ENCODE assay signal across 8 cellular contexts in the genomic region with DNA sequence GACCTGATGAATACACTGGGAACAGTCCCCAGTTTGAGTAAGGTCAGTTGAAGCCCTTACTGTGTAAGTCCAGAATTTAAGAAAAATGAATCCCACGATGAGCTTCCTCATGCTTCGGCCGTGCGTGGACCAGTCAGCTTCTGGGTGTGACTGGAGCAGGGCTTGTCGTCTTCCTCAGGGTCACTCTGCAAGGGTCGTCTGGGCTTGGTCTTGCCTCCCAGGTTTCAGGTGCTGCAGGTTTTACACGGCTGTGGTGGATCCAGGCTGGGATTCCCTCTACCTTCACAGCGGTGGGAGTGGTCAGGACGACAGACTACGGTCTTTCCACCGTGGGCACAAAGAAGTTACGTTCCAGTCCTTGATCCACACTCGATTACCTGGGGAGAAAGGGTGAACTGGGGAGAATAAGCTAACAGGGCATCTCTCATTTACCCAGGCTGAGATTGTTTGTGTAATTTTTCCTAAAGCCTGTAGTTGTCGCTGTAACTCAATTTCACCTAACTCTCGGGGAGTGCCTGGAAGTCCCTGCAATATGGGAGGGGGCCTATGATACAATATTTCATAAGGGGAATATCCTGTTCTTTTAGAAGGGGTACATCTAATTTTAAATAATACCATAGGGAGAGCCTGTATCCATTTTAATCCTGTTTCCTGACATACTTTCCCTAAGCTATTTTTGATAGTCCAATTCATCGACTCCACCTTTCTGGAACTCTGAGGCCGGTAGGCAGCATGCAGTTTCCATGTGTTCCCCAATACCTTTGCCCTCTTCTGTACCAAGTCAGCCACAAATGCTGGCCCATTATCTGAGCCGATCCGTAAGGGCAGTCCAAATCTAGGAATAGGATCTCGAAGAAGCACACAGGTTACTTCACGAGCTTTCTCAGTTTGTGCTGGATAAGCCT.
DNase-seq lines count a peak whose midpoint lies in the region; TF ChIP-seq lines count a peak whose summit lies in the region.
"Not testable (repeated sequence)": the region's sequence is repeated elsewhere in the genome, so short reads cannot be mapped to it uniquely, and the experiment has no call there.

No MANE protein-coding gene starts in this region.

- dilution Hi-C loops in mammary epithelial cell (cut with HindIII; ENCODE audit: low sequenced_read_pairs): not testable (repeated sequence)

- peaks cover 17% of the 10 kb centered on the region for H3K4me1 ChIP-seq in mammary epithelial cell (ENCODE audit: insufficient read depth, low read length)
- not testable (repeated sequence) for H3K4me1 ChIP-seq in spleen

- H3K4me3 Mint-ChIP-seq in mesothelial cell of epicardium: peak overlapping the region; percentile 57

- not testable (repeated sequence) for H3K27me3 ChIP-seq in mammary epithelial cell (ENCODE audit: insufficient read depth, low read length)
- H3K27me3 ChIP-seq in spleen (replicated peaks in 1 of 7): peaks cover 1 to 45% (median 11%) of the 10 kb centered on the region in 7 donors

- peak overlapping the region; percentile 83 for H3K27ac Mint-ChIP-seq in mesothelial cell of epicardium

- not testable (repeated sequence) for H3K27ac ChIP-seq in C4-2B; RWPE1; mammary epithelial cell (ENCODE audit: insufficient read depth, low read depth, low read length); spleen

- H4K20me1 ChIP-seq in mammary epithelial cell (ENCODE audit: insufficient read depth, low read length): not testable (repeated sequence)

- DNase-seq in NCI-H146 (lab: John Stamatoyannopoulos, UW) (peak; percentile 10), spleen (peak; percentile 27)
- not testable (repeated sequence) for DNase-seq in RWPE1 (ENCODE audit: low spot score); mammary epithelial cell; fibroblast of villous mesenchyme (ENCODE audit: low read depth); mesothelial cell of epicardium (ENCODE audit: low spot score in 2 of 2, unreplicated experiment in 2 of 2)

- H3K9me3 Mint-ChIP-seq in mesothelial cell of epicardium: not testable (repeated sequence)

- CTCF ChIA-PET in RWPE1 (lab: Yijun Ruan, JAX) (interaction anchor here (0.6 to 1.5 kb wide), 8 partner anchors 13 to 296 kb away, joined by 3 to 12 read pairs (median 4); no protein-coding TSS in a partner anchor), mammary epithelial cell (lab: Charles Lee; ENCODE audit: low non-redundant PET) (interaction anchor here (0.6 to 1.2 kb wide), 5 partner anchors 19 to 241 kb away, joined by 3 to 7 read pairs (median 4); a partner anchor contains a TSS)

- peak overlapping the region; percentile 79 for H3K4me2 ChIP-seq in mammary epithelial cell (ENCODE audit: insufficient read depth, low read depth, low read length)

- H3K36me3 Mint-ChIP-seq in mesothelial cell of epicardium: not testable (repeated sequence)

- TF ChIP-seq CTCF in C4-2B (conservative IDR thresholded peaks at IDR 0.05): peak; percentile 85
- peak; percentile 30; the same call in 1 of the 2 replicates for TF ChIP-seq CTCF in GM12874 (IDR thresholded peaks at IDR 0.05; ENCODE audit: insufficient read depth, low read depth, low read length)
- TF ChIP-seq CTCF in RWPE1 (conservative IDR thresholded peaks at IDR 0.05; ENCODE audit: low read depth): peak; percentile 72
- TF ChIP-seq CTCF in mammary epithelial cell (conservative IDR thresholded peaks at IDR 0.05 in 1 of 2, IDR thresholded peaks at IDR 0.05 in 1 of 2; ENCODE audit: extremely low read depth in 1 of 2, insufficient read depth in 1 of 2, low read depth in 1 of 2, low read length in 2 of 2): peak; percentile 33 to 54
- peak; percentile 49 for TF ChIP-seq CTCF in fibroblast of villous mesenchyme (IDR thresholded peaks at IDR 0.05; ENCODE audit: insufficient read depth, low read depth, low read length)
- TF ChIP-seq CTCF in mesothelial cell of epicardium (IDR thresholded peaks at IDR 0.05; ENCODE audit: unreplicated experiment): peak; percentile 47
- peak in 8 of 11 experiments; percentile 10 to 54 (median 44) for TF ChIP-seq CTCF in spleen (IDR thresholded peaks at IDR 0.05 in 8 of 11, conservative IDR thresholded peaks at IDR 0.05 in 3 of 11)

- not testable (repeated sequence) for H3K9ac ChIP-seq in mammary epithelial cell (ENCODE audit: insufficient read depth, low read length)

- WGBS in mammary epithelial cell (ENCODE audit: low coverage, missing lambda C conversion rate): 12% methylated on average over 18 of the region's 21 CpGs
- WGBS in spleen, 5 donors: 55 to 60% (median 59%) methylated on average over 20 to 21 of the region's 21 CpGs

- peak overlapping the region; percentile 78 for H2AFZ ChIP-seq in mammary epithelial cell (ENCODE audit: low read depth, low read length)

- peak overlapping the region; percentile 8 to 55 (median 46) for H3K4me3 ChIP-seq in mammary epithelial cell (replicated peaks in 1 of 3; ENCODE audit: insufficient read depth in 1 of 3, low read depth in 2 of 3, low read length in 3 of 3)
- not testable (repeated sequence) for H3K4me3 ChIP-seq in fibroblast of villous mesenchyme (ENCODE audit: low read depth, low read length); spleen

- H3K9me3 ChIP-seq in mammary epithelial cell (replicated peaks; ENCODE audit: insufficient read depth, low read length); spleen: not testable (repeated sequence)

- POLR2A ChIA-PET in RWPE1 (lab: Yijun Ruan, JAX; ENCODE audit: low non-redundant PET): interaction anchor here (0.9 kb wide), 1 partner anchor 18 kb away, joined by 3 read pairs; no protein-coding TSS in a partner anchor

- not testable (repeated sequence) for H3K36me3 ChIP-seq in mammary epithelial cell (ENCODE audit: insufficient read depth, low read length); spleen

- in situ Hi-C loops in mammary epithelial cell (cut with MboI; ENCODE audit: low sequenced_read_pairs in 2 of 2): loop anchor here in 1 of 2 donors (5.0 kb wide), 1 partner anchor 89 kb away; no protein-coding TSS in a partner anchor

- BruUV-seq in mammary epithelial cell (replicated peaks; lab: Mats Ljungman, UMichigan): TSS peak; percentile 60

- not testable (repeated sequence) for TF ChIP-seq POLR2A in spleen (IDR thresholded peaks at IDR 0.05)

- peaks cover 48% of the 10 kb centered on the region for H3K4me1 Mint-ChIP-seq in mesothelial cell of epicardium

- peaks cover 20% of the 10 kb centered on the region for H3K27me3 Mint-ChIP-seq in mesothelial cell of epicardium (ENCODE audit: low read depth)

- intact Hi-C loops in mammary epithelial cell (cut with micrococcal nuclease): loop anchor here (1.0 to 2.0 kb wide), 4 partner anchors 45 to 259 kb away; no protein-coding TSS in a partner anchor
- intact Hi-C loops in spleen (cut with DNase I; ENCODE audit: low total_unique reads): not testable (repeated sequence)

- not testable (repeated sequence) for H3K79me2 ChIP-seq in mammary epithelial cell (ENCODE audit: insufficient read depth, low read length)

Comparison
In these comparisons a context has a peak if more than half of its experiments do, and no peak if none do; other contexts are left out.
1. CTCF ChIP-seq: peak in every context shown above with its lines; median percentile 85 in C4-2B; 72 in RWPE1; 49 in fibroblast of villous mesenchyme; 47 in mesothelial cell of epicardium; 44 in spleen; 44 in mammary epithelial cell; 30 in GM12874.